Comparison of ENCODE assay signal across 12 cellular contexts in genomic region chr1:84700065-84700464, GRCh38. TPM values are rescaled to one million over a fixed set of nuclear protein-coding genes. Genes with fewer than 3 reads are reported as not detected.
A peak's percentile ranks its signal among the peaks of the same experiment; 100 is the strongest.
DNase-seq lines count a peak whose midpoint lies in the region; ATAC-seq, FAIRE-seq and TF ChIP-seq lines count a peak whose summit lies in the region.
"Had no signal": no experiment of that assay in that cellular context is flagged by ENCODE, and none has a peak within 500 bp of the region (broad histone marks: within the 10 kb centered on the region; RNA-seq: fewer than 3 reads in every experiment).

No MANE protein-coding gene starts in this region.

- in situ Hi-C loops in K562 (cut with MboI) = no loop called here
- in situ Hi-C loops in mammary epithelial cell (cut with MboI; ENCODE audit: low sequenced_read_pairs in 2 of 2) = no loop called here

- intact Hi-C loops in K562 (cut with micrococcal nuclease) = no loop called here
- intact Hi-C loops in mammary epithelial cell (cut with micrococcal nuclease) = no loop called here
- intact Hi-C loops in prostate gland (cut with DNase I) = no loop called here

- TF ChIP-seq RAD21 in K562 (CRISPR knock-in tag; conservative IDR thresholded peaks at IDR 0.05 in 1 of 2, IDR thresholded peaks at IDR 0.05 in 1 of 2) = no peak

- H3K9me3 ChIP-seq in DOHH2 (ENCODE audit: control insufficient read depth, insufficient read depth, low read length) (no peaks in the 10 kb centered on the region), K562 (replicated peaks; ENCODE audit: control insufficient read depth, insufficient read depth, low read depth, low read length) (no peaks in the 10 kb centered on the region), mammary epithelial cell (replicated peaks; ENCODE audit: insufficient read depth, low read length) (no peaks in the 10 kb centered on the region), prostate gland (no peaks in the 10 kb centered on the region), T-helper 17 cell (ENCODE audit: control insufficient read depth, low read length, poor library complexity, severe bottlenecking) (no peaks in the 10 kb centered on the region)
- H3K9me3 ChIP-seq: BLaER1, mucosa of descending colon had no signal

- H3K27ac ChIP-seq in DOHH2 (ENCODE audit: low read depth, low read length) = peak overlapping the region; percentile 35
- peak overlapping the region; percentile 12; the same call in 1 of the 3 replicates for H3K27ac ChIP-seq in K562 (ENCODE audit: extremely low read depth, low read depth, low read length)
- no peak overlapping the region for H3K27ac ChIP-seq in mammary epithelial cell (ENCODE audit: insufficient read depth, low read depth, low read length)
- peak overlapping the region in 1 of 2 donors; percentile 19 for H3K27ac ChIP-seq in prostate gland
- H3K27ac ChIP-seq: BLaER1 had no signal

- no peak for TF ChIP-seq EP300 in K562 (IDR thresholded peaks at IDR 0.05; ENCODE audit: low read length)

- DNase-seq in K562 (ENCODE audit: extremely low read depth in 1 of 4, low spot score in 3 of 4) (peak in 1 of 4 experiments; percentile 23), mammary epithelial cell (no peak), prostate gland (ENCODE audit: low spot score) (no peak), DMS114 treated with DMSO at 0.1 percent for 48 hours (lab: John Stamatoyannopoulos, UW; ENCODE audit: unreplicated experiment) (no peak), T-helper 17 cell (no peak)
- DNase-seq: activated CD4-positive, alpha-beta memory T cell treated with anti-CD3 and anti-CD28 coated beads for 36 hours; mucosa of descending colon; stimulated activated CD4-positive, alpha-beta T cell treated with anti-CD3 and anti-CD28 coated beads, Interleukin-1b, Interleukin-23, amount 100 ng/mL, for 48 hours had no signal

- FAIRE-seq in K562 (lab: Jason Lieb, UNC) = peak; percentile 40

- peaks cover 19% of the 10 kb centered on the region for H3K27me3 Mint-ChIP-seq in T-helper 17 cell

- 18% methylated on average over 1 of the region's 1 CpG for WGBS in K562 (ENCODE audit: insufficient coverage, low coverage, missing lambda C conversion rate)
- WGBS in mammary epithelial cell (ENCODE audit: low coverage, missing lambda C conversion rate) = 73% methylated on average over 1 of the region's 1 CpG
- WGBS in prostate gland = 83% methylated on average over 1 of the region's 1 CpG

- POLR2A ChIA-PET in K562 (lab: Yijun Ruan, JAX) = interaction anchor here (1.1 to 2.0 kb wide), 3 partner anchors 10 to 12 kb away, joined by 3 to 5 read pairs (median 4); no protein-coding TSS in a partner anchor

- H3K27ac Mint-ChIP-seq in T-helper 17 cell = no peak overlapping the region
- H3K27ac Mint-ChIP-seq: activated CD4-positive, alpha-beta memory T cell treated with anti-CD3 and anti-CD28 coated beads for 36 hours had no signal

- CTCF ChIA-PET in K562 (lab: Yijun Ruan, JAX; ENCODE audit: low intra/inter-chr PET ratio) (no interaction called here), mammary epithelial cell (lab: Charles Lee; ENCODE audit: low non-redundant PET) (no interaction called here)

- H3K4me1 Mint-ChIP-seq in T-helper 17 cell = peaks cover 4% of the 10 kb centered on the region

- peaks cover 2% of the 10 kb centered on the region for H3K36me3 Mint-ChIP-seq in T-helper 17 cell (ENCODE audit: low read depth)
- H3K36me3 Mint-ChIP-seq: activated CD4-positive, alpha-beta memory T cell treated with anti-CD3 and anti-CD28 coated beads for 36 hours had no signal

- no peaks in the 10 kb centered on the region for H3K36me3 ChIP-seq in DOHH2 (ENCODE audit: control insufficient read depth, low read length)
- H3K36me3 ChIP-seq in K562 (ENCODE audit: control insufficient read depth, insufficient read depth, low read length) = no peaks in the 10 kb centered on the region
- no peaks in the 10 kb centered on the region for H3K36me3 ChIP-seq in mammary epithelial cell (ENCODE audit: insufficient read depth, low read length)
- no peaks in the 10 kb centered on the region for H3K36me3 ChIP-seq in prostate gland
- H3K36me3 ChIP-seq: BLaER1 had no signal

- no TSS peak for BruUV-seq in K562 (replicated peaks; lab: Mats Ljungman, UMichigan)
- no TSS peak for BruUV-seq in mammary epithelial cell (replicated peaks; lab: Mats Ljungman, UMichigan)

- H3K9me1 ChIP-seq in K562 (ENCODE audit: control insufficient read depth, insufficient read depth, low read length) = no peaks in the 10 kb centered on the region

- dilution Hi-C loops in mammary epithelial cell (cut with HindIII; ENCODE audit: low sequenced_read_pairs) = no loop called here

- peak overlapping the region; percentile 78 for H3K4me2 ChIP-seq in DOHH2 (ENCODE audit: low read length)
- H3K4me2 ChIP-seq in K562 (ENCODE audit: insufficient read depth, low read length) = peak overlapping the region; percentile 43; the same call in 1 of the 2 replicates
- no peak overlapping the region for H3K4me2 ChIP-seq in mammary epithelial cell (ENCODE audit: insufficient read depth, low read depth, low read length)
- H3K4me2 ChIP-seq: BLaER1 had no signal

- H3K4me3 ChIP-seq in DOHH2 (ENCODE audit: low read length) = peak overlapping the region; percentile 57
- no peak overlapping the region for H3K4me3 ChIP-seq in K562
- H3K4me3 ChIP-seq in mammary epithelial cell (replicated peaks in 1 of 3; ENCODE audit: insufficient read depth in 1 of 3, low read depth in 2 of 3, low read length in 3 of 3) = no peak overlapping the region
- no peak overlapping the region for H3K4me3 ChIP-seq in prostate gland
- H3K4me3 ChIP-seq: BLaER1, mucosa of descending colon had no signal

- H4K20me1 ChIP-seq in DOHH2 (ENCODE audit: control insufficient read depth, insufficient read depth, low read depth, low read length) (no peaks in the 10 kb centered on the region), K562 (replicated peaks; ENCODE audit: control insufficient read depth, insufficient read depth, low read length) (no peaks in the 10 kb centered on the region), mammary epithelial cell (ENCODE audit: insufficient read depth, low read length) (no peaks in the 10 kb centered on the region)
- H4K20me1 ChIP-seq: BLaER1 had no signal

- no peaks in the 10 kb centered on the region for H3K9me2 ChIP-seq in DOHH2 (replicated peaks; ENCODE audit: control insufficient read depth, low read length)

- H3F3A ChIP-seq in DOHH2 (ENCODE audit: control insufficient read depth, insufficient read depth) = peaks cover 3% of the 10 kb centered on the region; the same call in 1 of the 2 replicates

- H2AFZ ChIP-seq in K562 (ENCODE audit: low read depth, low read length) (peak overlapping the region; percentile 69), mammary epithelial cell (ENCODE audit: low read depth, low read length) (no peak overlapping the region)

- no peak overlapping the region for H3K9ac ChIP-seq in K562 (ENCODE audit: insufficient read depth in 1 of 2, low read depth in 2 of 2, low read length in 2 of 2)
- H3K9ac ChIP-seq in mammary epithelial cell (ENCODE audit: insufficient read depth, low read length) = no peak overlapping the region
- H3K9ac ChIP-seq: BLaER1 had no signal

- no peak for TF ChIP-seq CTCF in DOHH2 (IDR thresholded peaks at IDR 0.05; ENCODE audit: low read depth, low read length, poor library complexity, severe bottlenecking)
- TF ChIP-seq CTCF in K562 (IDR thresholded peaks at IDR 0.05 in 2 of 3, conservative IDR thresholded peaks at IDR 0.05 in 1 of 3; ENCODE audit: insufficient read depth in 2 of 3, low read depth in 1 of 3, low read length in 3 of 3) = no peak
- TF ChIP-seq CTCF in mammary epithelial cell (conservative IDR thresholded peaks at IDR 0.05 in 1 of 2, IDR thresholded peaks at IDR 0.05 in 1 of 2; ENCODE audit: extremely low read depth in 1 of 2, insufficient read depth in 1 of 2, low read depth in 1 of 2, low read length in 2 of 2) = no peak
- no peak for TF ChIP-seq CTCF in prostate gland (IDR thresholded peaks at IDR 0.05)

- no peak for TF ChIP-seq POLR2A in K562 (conservative IDR thresholded peaks at IDR 0.05)
- no peak for TF ChIP-seq POLR2A in prostate gland (IDR thresholded peaks at IDR 0.05)

- no peaks in the 10 kb centered on the region for H3K27me3 ChIP-seq in DOHH2 (ENCODE audit: control insufficient read depth, low read length)
- no peaks in the 10 kb centered on the region for H3K27me3 ChIP-seq in K562 (ENCODE audit: control insufficient read depth in 2 of 2, insufficient read depth in 2 of 2, low read length in 2 of 2)
- no peaks in the 10 kb centered on the region for H3K27me3 ChIP-seq in mammary epithelial cell (ENCODE audit: insufficient read depth, low read length)
- H3K27me3 ChIP-seq in prostate gland (replicated peaks; ENCODE audit: insufficient read depth) = no peaks in the 10 kb centered on the region
- H3K27me3 ChIP-seq: BLaER1 had no signal

- no peaks in the 10 kb centered on the region for H3K79me2 ChIP-seq in DOHH2 (ENCODE audit: control insufficient read depth, low read length)
- no peaks in the 10 kb centered on the region for H3K79me2 ChIP-seq in K562 (ENCODE audit: control insufficient read depth, insufficient read depth, low read length)
- H3K79me2 ChIP-seq in mammary epithelial cell (ENCODE audit: insufficient read depth, low read length) = no peaks in the 10 kb centered on the region

- H3K4me1 ChIP-seq in DOHH2 (ENCODE audit: control insufficient read depth, low read length) = peaks cover 50% of the 10 kb centered on the region
- H3K4me1 ChIP-seq in K562 (replicated peaks in 1 of 2; ENCODE audit: control insufficient read depth in 2 of 2, insufficient read depth in 2 of 2, low read length in 2 of 2) = peaks cover 9 to 30% of the 10 kb centered on the region in 2 experiments; a peak in 4 of 5 replicates
- H3K4me1 ChIP-seq in mammary epithelial cell (ENCODE audit: insufficient read depth, low read length) = peaks cover 20% of the 10 kb centered on the region
- no peaks in the 10 kb centered on the region for H3K4me1 ChIP-seq in prostate gland (replicated peaks)
- H3K4me1 ChIP-seq: BLaER1 had no signal

- ATAC-seq in GM21526 (IDR thresholded peaks at IDR 0.05; ENCODE audit: low FRiP score, unreplicated experiment) = peak; percentile 76
- peak; percentile 61 for ATAC-seq in HG03521 (IDR thresholded peaks at IDR 0.05; ENCODE audit: unreplicated experiment)
- peak; percentile 59 for ATAC-seq in K562
- no peak for ATAC-seq in T-helper 17 cell
- ATAC-seq: mucosa of descending colon had no signal

- no peak overlapping the region for H3K4me3 Mint-ChIP-seq in T-helper 17 cell
- H3K4me3 Mint-ChIP-seq: activated CD4-positive, alpha-beta memory T cell treated with anti-CD3 and anti-CD28 coated beads for 36 hours had no signal

RNA-seq across cellular contexts. Expression of gene SSX2IP, which starts 9.8 kb away (rescaled TPM):
- total RNA-seq in K562 (2011; cell fraction: chromatin; rRNA removed; ENCODE audit: low replicate concordance) = 31.2 and 100 TPM in 2 replicates
- total RNA-seq in K562 (2011; cell fraction: nucleolus; rRNA removed) = 12.0 and 17.5 TPM in 2 replicates
- 39.2 and 64.7 TPM in 2 replicates for total RNA-seq in K562 (2011; cell fraction: nucleoplasm; rRNA removed)
- total RNA-seq in K562 (2014; rRNA removed) (42.0 and 53.7 TPM in 2 replicates), K562 (2014; rRNA removed; fragmentation: Illumina TruSeq; extraction: Trizol) (96.7 and 113 TPM in 2 replicates), K562 (2015; rRNA removed; fragmentation: Illumina TruSeq; extraction: Trizol) (69.7 and 73.9 TPM in 2 replicates), K562 (2021) (66.4 and 66.7 TPM in 2 replicates), mammary epithelial cell (10 to 100 TPM; 11.3 to 22.5 TPM), prostate gland (10 to 100 TPM; 10.7 to 25.2 TPM), T-helper 17 cell (10 to 100 TPM in 1 of 2 donors, 1 to 10 TPM in 1; 6.6 to 17.2 TPM)
- polyA plus RNA-seq in K562 (2011; rRNA removed) (40.6 and 61.7 TPM in 2 replicates), K562 (2014; fragmentation: Illumina TruSeq; extraction: Trizol) (54.3 and 62.1 TPM in 2 replicates), K562 (2014; fragmentation: Nextera tagmentation; extraction: Ambion mirVana) (10 to 100 TPM; 20.6 to 25.8 TPM), K562 (2014; rRNA removed) (45.4 and 50.5 TPM in 2 replicates), mammary epithelial cell (5.2 TPM)
- 5.3 and 11.1 TPM in 2 replicates for polyA plus RNA-seq in K562 (2011; cell fraction: cytosol; rRNA removed)
- polyA plus RNA-seq in K562 (2011; cell fraction: nucleus; rRNA removed) = 19.1 and 29.0 TPM in 2 replicates
- polyA plus RNA-seq in K562 (2012) = 29.6 and 39.3 TPM in 2 replicates
- 65.0 and 84.1 TPM in 2 replicates for polyA minus RNA-seq in K562 (2011; rRNA and poly(A)+ RNA removed)
- 24.6 and 25.9 TPM in 2 replicates for polyA minus RNA-seq in K562 (2011; cell fraction: cytosol; rRNA and poly(A)+ RNA removed)
- 28.0 and 57.1 TPM in 2 replicates for polyA minus RNA-seq in K562 (2011; cell fraction: nucleus; rRNA and poly(A)+ RNA removed)
- polyA minus RNA-seq in mammary epithelial cell = 2.7 TPM
